8 cellular contexts compared by ENCODE assay signal in genomic region chr1:208245185-208245705, GRCh38.
DNase-seq lines count a peak whose midpoint lies in the region; ATAC-seq lines count a peak whose summit lies in the region.

No MANE protein-coding gene starts in this region.

- ATAC-seq in HG03108 (IDR thresholded peaks at IDR 0.05; ENCODE audit: unreplicated experiment) = peak; percentile 43

- peak; percentile 4 for DNase-seq in NK-92 treated with Interleukin-12 subunit alpha and Interleukin-12 subunit beta, amount 100 ng/mL, for 24 hours (lab: John Stamatoyannopoulos, UW)
- no peak for DNase-seq in NK-92 (lab: John Stamatoyannopoulos, UW; ENCODE audit: unreplicated experiment)
- DNase-seq in NCI-H2196 treated with DMSO at 0.1 percent for 48 hours (lab: John Stamatoyannopoulos, UW; ENCODE audit: unreplicated experiment) = peak; percentile 78
- DNase-seq in activated CD4-positive, CD25-positive, alpha-beta regulatory T cell (lab: John Stamatoyannopoulos, UW) = peak; percentile 37 to 63 (median 46)
- peak; percentile 94 for DNase-seq in cerebellar cortex (ENCODE audit: low spot score)
- peak; percentile 94 for DNase-seq in islet precursor cell
- peak; percentile 57 to 77 (median 75) for DNase-seq in stimulated activated CD4-positive, alpha-beta T cell treated with anti-CD3 and anti-CD28 coated beads, Interleukin-12 subunit alpha, Interleukin-12 subunit beta, amount 100 ng/mL, for 48 hours (ENCODE audit: low read depth in 2 of 3, low spot score in 1 of 3)
